ENCODE assay signal across 1 cellular context in the genomic region with DNA sequence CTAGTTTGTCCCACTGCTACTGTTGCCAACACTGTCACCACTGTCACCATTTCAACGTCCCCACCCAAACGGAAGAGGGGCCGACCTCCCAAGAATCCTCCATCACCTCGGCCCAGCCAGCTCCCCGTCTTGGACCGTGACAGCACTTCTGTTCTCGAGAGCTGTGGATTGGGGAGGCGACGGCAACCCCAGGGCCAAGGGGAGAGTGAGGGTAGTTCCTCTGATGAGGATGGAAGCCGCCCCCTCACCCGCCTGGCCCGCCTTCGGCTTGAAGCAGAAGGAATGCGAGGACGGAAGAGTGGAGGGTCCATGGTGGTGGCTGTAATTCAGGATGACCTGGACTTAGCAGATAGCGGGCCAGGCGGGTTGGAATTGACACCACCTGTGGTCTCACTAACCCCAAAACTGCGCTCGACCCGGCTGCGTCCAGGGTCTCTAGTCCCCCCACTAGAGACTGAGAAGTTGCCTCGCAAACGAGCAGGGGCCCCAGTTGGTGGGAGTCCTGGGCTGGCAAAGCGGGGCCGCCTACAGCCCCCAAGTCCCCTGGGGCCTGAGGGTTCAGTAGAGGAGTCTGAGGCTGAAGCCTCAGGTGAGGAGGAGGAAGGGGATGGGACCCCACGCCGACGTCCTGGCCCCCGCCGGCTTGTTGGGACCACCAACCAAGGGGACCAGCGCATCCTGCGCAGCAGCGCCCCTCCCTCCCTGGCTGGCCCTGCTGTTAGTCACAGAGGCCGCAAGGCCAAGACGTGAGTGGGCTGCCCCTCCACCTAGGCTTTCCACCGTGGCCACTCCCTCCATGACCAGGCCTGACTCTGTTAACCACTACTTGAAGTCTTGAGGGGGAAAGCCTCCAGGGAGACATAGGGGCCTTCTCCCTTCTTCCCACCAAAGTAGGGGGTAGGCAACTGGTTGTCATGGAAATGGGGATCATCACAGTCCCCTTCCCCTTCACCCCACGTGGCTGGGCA.
TF ChIP-seq lines count a peak whose summit lies in the region.

No MANE protein-coding gene starts in this region.

TF ChIP-seq in HepG2, 621 proteins besides CTCF, POLR2A, EP300 and RAD21:
- TF ChIP-seq ZC3H13 (CRISPR knock-in tag; IDR thresholded peaks at IDR 0.05), result peak; percentile 92
- 0 out of 2 replicates have a peak, but pooled peaks have one; percentile 21 for TF ChIP-seq ZFP91 (CRISPR knock-in tag; IDR thresholded peaks at IDR 0.05; ENCODE audit: borderline replicate concordance)
- peak; percentile 24 for TF ChIP-seq POLR2G (IDR thresholded peaks at IDR 0.05; ENCODE audit: low read depth, low read length)
- TF ChIP-seq AGO2 (optimal IDR thresholded peaks at IDR 0.05; ENCODE audit: low read depth, low read length), result peak; percentile 97
- no peak for TF ChIP-seq ZNF556 (CRISPR knock-in tag; IDR thresholded peaks at IDR 0.05; ENCODE audit: borderline replicate concordance)
- peak; percentile 45 for TF ChIP-seq RBM22 (optimal IDR thresholded peaks at IDR 0.05; ENCODE audit: low read length)
- TF ChIP-seq SAFB2 (CRISPR knock-in tag; IDR thresholded peaks at IDR 0.05; ENCODE audit: borderline replicate concordance, low read depth), result 0 out of 2 replicates have a peak, but pooled peaks have one; percentile 40
- TF ChIP-seq, protein P1, sequence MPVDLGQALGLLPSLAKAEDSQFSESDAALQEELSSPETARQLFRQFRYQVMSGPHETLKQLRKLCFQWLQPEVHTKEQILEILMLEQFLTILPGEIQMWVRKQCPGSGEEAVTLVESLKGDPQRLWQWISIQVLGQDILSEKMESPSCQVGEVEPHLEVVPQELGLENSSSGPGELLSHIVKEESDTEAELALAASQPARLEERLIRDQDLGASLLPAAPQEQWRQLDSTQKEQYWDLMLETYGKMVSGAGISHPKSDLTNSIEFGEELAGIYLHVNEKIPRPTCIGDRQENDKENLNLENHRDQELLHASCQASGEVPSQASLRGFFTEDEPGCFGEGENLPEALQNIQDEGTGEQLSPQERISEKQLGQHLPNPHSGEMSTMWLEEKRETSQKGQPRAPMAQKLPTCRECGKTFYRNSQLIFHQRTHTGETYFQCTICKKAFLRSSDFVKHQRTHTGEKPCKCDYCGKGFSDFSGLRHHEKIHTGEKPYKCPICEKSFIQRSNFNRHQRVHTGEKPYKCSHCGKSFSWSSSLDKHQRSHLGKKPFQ (CRISPR knock-in tag; IDR thresholded peaks at IDR 0.05; ENCODE audit: insufficient replicate concordance), result no peak
